Comparison of ENCODE assay signal across 16 cellular contexts in the genomic region with DNA sequence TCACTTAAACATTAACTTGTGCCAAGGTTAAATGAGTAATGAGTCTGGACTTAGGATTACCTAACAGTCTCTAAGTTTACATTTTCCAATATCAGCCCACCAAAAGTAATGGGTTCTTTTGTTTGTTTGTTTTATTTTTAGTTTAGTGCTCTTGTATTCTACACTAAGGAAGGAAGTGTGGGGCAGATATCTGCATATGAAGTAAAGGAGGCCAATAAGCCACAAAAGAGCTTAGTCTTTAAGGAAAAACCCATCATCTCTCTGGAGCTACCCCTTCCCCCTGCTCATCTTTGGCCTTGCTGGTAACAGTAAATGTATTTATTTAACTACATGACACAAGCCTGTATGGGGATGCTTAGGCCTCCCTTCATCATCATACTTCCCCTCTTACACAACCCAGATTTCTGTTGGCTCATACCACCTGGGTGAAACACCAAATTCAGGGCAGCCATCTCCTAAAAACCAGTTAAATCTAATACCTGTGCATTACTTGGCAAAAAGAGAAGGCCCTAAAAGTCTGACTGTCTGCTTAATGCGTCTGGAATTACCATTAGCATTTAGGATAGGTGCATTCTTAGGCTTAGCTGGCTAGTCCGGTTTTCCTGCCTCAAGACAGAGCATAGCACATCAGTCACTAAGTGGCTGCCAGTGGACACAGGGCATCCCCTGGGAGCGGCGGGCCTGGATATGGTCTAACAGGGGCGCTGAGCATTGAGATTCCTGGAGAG.
DNase-seq lines count a peak whose midpoint lies in the region; ATAC-seq, FAIRE-seq and TF ChIP-seq lines count a peak whose summit lies in the region.
"Had no signal": no experiment of that assay in that cellular context is flagged by ENCODE, and none has a peak within 500 bp of the region (broad histone marks: within the 10 kb centered on the region; RNA-seq: fewer than 3 reads in every experiment).

No MANE protein-coding gene starts in this region.

- H3K4me3 ChIP-seq in SJSA1 (no peak overlapping the region), pancreas (no peak overlapping the region)
- H3K4me3 ChIP-seq: BLaER1, esophagus muscularis mucosa, psoas muscle, upper lobe of right lung had no signal

- H3K36me3 ChIP-seq in SJSA1 (no peaks in the 10 kb centered on the region), pancreas (no peaks in the 10 kb centered on the region)
- H3K36me3 ChIP-seq: BLaER1, esophagus muscularis mucosa, upper lobe of right lung had no signal

- H3K27me3 ChIP-seq in SJSA1 (replicated peaks) (no peaks in the 10 kb centered on the region), pancreas (no peaks in the 10 kb centered on the region)
- H3K27me3 ChIP-seq: BLaER1, esophagus muscularis mucosa, upper lobe of right lung had no signal

- peak; percentile 40 to 78 (median 66) for ATAC-seq in pancreas
- ATAC-seq: psoas muscle, upper lobe of right lung had no signal

- no peak overlapping the region for H3K27ac Mint-ChIP-seq in progenitor cell of endocrine pancreas
- H3K27ac Mint-ChIP-seq: activated naive CD8-positive, alpha-beta T cell had no signal

- H3K4me1 Mint-ChIP-seq in progenitor cell of endocrine pancreas (ENCODE audit: low read depth): peaks cover 20% of the 10 kb centered on the region

- H3K9me3 ChIP-seq in SJSA1 (replicated peaks): no peaks in the 10 kb centered on the region
- H3K9me3 ChIP-seq in pancreas: no peaks in the 10 kb centered on the region
- H3K9me3 ChIP-seq: BLaER1, esophagus muscularis mucosa, psoas muscle, upper lobe of right lung had no signal

- peak; percentile 57 for DNase-seq in EL
- peak in 1 of 2 experiments; percentile 58 for DNase-seq in SJSA1 (ENCODE audit: low read depth in 1 of 2, low spot score in 2 of 2)
- DNase-seq in fibroblast of peridontal ligament (ENCODE audit: extremely low read depth): peak; percentile 81
- DNase-seq in pancreas: no peak
- DNase-seq in activated T-cell treated with anti-CD3 and anti-CD28 coated beads, Interleukin-2, amount 50 U/mL, for 48 hours: no peak
- DNase-seq in amygdala (lab: John Stamatoyannopoulos, UW): no peak
- DNase-seq in progenitor cell of endocrine pancreas (ENCODE audit: low spot score, unreplicated experiment): no peak
- DNase-seq in NCI-H146 (lab: John Stamatoyannopoulos, UW): no peak
- DNase-seq: DND-41; NCI-H2029 treated with DMSO at 0.1 percent for 48 hours; psoas muscle; stimulated activated CD4-positive, alpha-beta T cell treated with anti-CD3 and anti-CD28 coated beads, Interleukin-1b, Interleukin-23, amount 100 ng/mL, for 48 hours; upper lobe of right lung had no signal

- H3K27ac ChIP-seq in SJSA1 (peak overlapping the region; percentile 91), pancreas (peak overlapping the region in 2 of 4 donors; percentile 23 to 37)
- H3K27ac ChIP-seq: BLaER1, esophagus muscularis mucosa, psoas muscle, upper lobe of right lung had no signal

- no peak overlapping the region for H3K4me3 Mint-ChIP-seq in progenitor cell of endocrine pancreas (ENCODE audit: low read depth)
- H3K4me3 Mint-ChIP-seq: activated naive CD8-positive, alpha-beta T cell had no signal

- no peak for TF ChIP-seq CTCF in pancreas (IDR thresholded peaks at IDR 0.05)
- TF ChIP-seq CTCF in progenitor cell of endocrine pancreas (IDR thresholded peaks at IDR 0.05; ENCODE audit: unreplicated experiment): no peak

- no peaks in the 10 kb centered on the region for H3K36me3 Mint-ChIP-seq in progenitor cell of endocrine pancreas (ENCODE audit: insufficient read depth)
- H3K36me3 Mint-ChIP-seq: activated naive CD8-positive, alpha-beta T cell had no signal

- no peak for FAIRE-seq in pancreas (lab: Jason Lieb, UNC)

- peaks cover 60% of the 10 kb centered on the region for H3K4me1 ChIP-seq in SJSA1 (replicated peaks)
- peaks cover 0 to 11% (median 7%) of the 10 kb centered on the region in 3 donors for H3K4me1 ChIP-seq in pancreas
- H3K4me1 ChIP-seq: psoas muscle, upper lobe of right lung had no signal

- peaks cover 4% of the 10 kb centered on the region for H3K27me3 Mint-ChIP-seq in progenitor cell of endocrine pancreas
- H3K27me3 Mint-ChIP-seq: activated naive CD8-positive, alpha-beta T cell had no signal

- intact Hi-C loops in pancreas (cut with DNase I): no loop called here

- 95 to 96% methylated on average over 5 of the region's 5 CpGs for WGBS in pancreas, 2 donors

- H3K9me3 Mint-ChIP-seq in progenitor cell of endocrine pancreas (ENCODE audit: low read depth): no peaks in the 10 kb centered on the region

Comparison
In these comparisons a context has a peak if more than half of its experiments do, and no peak if none do; other contexts are left out.
1. DNase-seq: peak in EL (single experiment) and fibroblast of peridontal ligament (single experiment); none in pancreas (0 of 6), activated T-cell treated with anti-CD3 and anti-CD28 coated beads, Interleukin-2, amount 50 U/mL, for 48 hours (0 of 2), amygdala (0 of 56), progenitor cell of endocrine pancreas (single experiment) and NCI-H146 (single experiment).